ENCODE assay signal across 11 cellular contexts in the genomic region with DNA sequence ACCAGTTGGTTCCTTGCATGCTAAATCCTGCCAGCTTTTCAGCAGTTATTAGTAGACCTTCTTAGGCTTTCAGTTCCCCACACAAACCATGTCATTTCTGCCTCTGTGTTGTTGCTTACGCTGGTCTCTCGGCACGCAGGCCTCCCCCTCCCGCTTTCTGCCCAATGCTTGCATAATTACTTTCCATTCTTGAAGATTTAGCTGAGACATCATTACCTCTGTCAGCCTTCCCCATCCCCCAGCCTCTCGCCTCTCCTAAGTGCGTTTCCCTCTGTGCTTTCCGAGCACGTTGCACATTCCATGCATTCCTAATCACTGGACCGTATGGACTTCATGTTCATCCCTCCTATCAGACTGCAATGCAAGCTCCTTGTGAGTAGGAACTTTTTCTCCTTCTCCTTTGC. TPM values are rescaled to one million over a fixed set of nuclear protein-coding genes. Genes with fewer than 3 reads are reported as not detected.
DNase-seq lines count a peak whose midpoint lies in the region; ATAC-seq, FAIRE-seq and TF ChIP-seq lines count a peak whose summit lies in the region.
"Had no signal": no experiment of that assay in that cellular context is flagged by ENCODE, and none has a peak within 500 bp of the region (broad histone marks: within the 10 kb centered on the region; RNA-seq: fewer than 3 reads in every experiment).

No MANE protein-coding gene starts in this region.

- no peak for FAIRE-seq in GM12892 (lab: Jason Lieb, UNC)

- H3K4me1 ChIP-seq in HUES6 (ENCODE audit: control insufficient read depth, insufficient read depth, low read length) (peaks cover 15% of the 10 kb centered on the region), tibial artery (peaks cover 0 to 30% (median 7%) of the 10 kb centered on the region in 4 donors)

- intact Hi-C loops in tibial artery (cut with DNase I; ENCODE audit: low total_unique reads), result loop anchor here (10.0 kb wide), 1 partner anchor 48 kb away; no protein-coding TSS in a partner anchor

- no peaks in the 10 kb centered on the region for H3K36me3 ChIP-seq in HUES6 (ENCODE audit: control insufficient read depth, insufficient read depth, low read length)
- H3K36me3 ChIP-seq in kidney epithelial cell (ENCODE audit: control insufficient read depth, insufficient read depth, low read length), result no peaks in the 10 kb centered on the region
- H3K36me3 ChIP-seq in tibial artery, result peaks cover 11 to 26% (median 23%) of the 10 kb centered on the region in 3 donors

- no peak for ATAC-seq in HG02840 (IDR thresholded peaks at IDR 0.05; ENCODE audit: low FRiP score, unreplicated experiment)

- H3K9ac ChIP-seq in HUES6 (ENCODE audit: low read length), result no peak overlapping the region
- H3K9ac ChIP-seq: KMS-11 had no signal

- H3K27ac ChIP-seq in HUES6 (ENCODE audit: low read depth, low read length) (no peak overlapping the region), tibial artery (peak overlapping the region; percentile 55 to 68)
- H3K27ac ChIP-seq: KMS-11 had no signal

- DNase-seq in astrocyte of the spinal cord (ENCODE audit: low read depth, low spot score) (peak; percentile 43), kidney epithelial cell (ENCODE audit: low read depth) (peak; percentile 92), tibial artery (no peak), foreskin melanocyte (no peak), HPDE6-E6E7 (ENCODE audit: extremely low spot score) (no peak), GM12892 (ENCODE audit: insufficient read length) (no peak)
- DNase-seq: NCI-H524 treated with DMSO at 0.1 percent for 48 hours had no signal

- TF ChIP-seq CTCF in astrocyte of the spinal cord (IDR thresholded peaks at IDR 0.05; ENCODE audit: low read depth, low read length) (no peak), kidney epithelial cell (IDR thresholded peaks at IDR 0.05; ENCODE audit: insufficient read depth, low read length, poor library complexity, severe bottlenecking) (no peak), tibial artery (IDR thresholded peaks at IDR 0.05) (no peak)

- in situ Hi-C loops in astrocyte of the spinal cord (cut with HindIII; ENCODE audit: low sequenced_read_pairs), result no loop called here

- TF ChIP-seq POLR2A in GM12892 (IDR thresholded peaks at IDR 0.05; ENCODE audit: low read depth, low read length), result no peak

- H3K9me3 ChIP-seq in HUES6 (ENCODE audit: control insufficient read depth, insufficient read depth, low read depth, low read length) (no peaks in the 10 kb centered on the region), tibial artery (no peaks in the 10 kb centered on the region)

- H3K4me3 ChIP-seq in HUES6 (ENCODE audit: low read depth, low read length) (peak overlapping the region; percentile 27; the same call in 1 of the 2 replicates), astrocyte of the spinal cord (ENCODE audit: low read depth, low read length) (no peak overlapping the region), kidney epithelial cell (ENCODE audit: low read depth, low read length) (no peak overlapping the region), tibial artery (no peak overlapping the region)

- H3K27me3 ChIP-seq in HUES6 (ENCODE audit: control insufficient read depth, insufficient read depth, low read length), result no peaks in the 10 kb centered on the region
- no peaks in the 10 kb centered on the region for H3K27me3 ChIP-seq in kidney epithelial cell (ENCODE audit: control insufficient read depth, insufficient read depth, low read length)
- H3K27me3 ChIP-seq in tibial artery, result no peaks in the 10 kb centered on the region

RNA-seq across cellular contexts. Expression of gene TSHB, which starts 26.8 kb away (rescaled TPM):
- total RNA-seq in kidney epithelial cell, result not detected in 2 replicates
- not detected for polyA plus RNA-seq in GM12892 (2012; ENCODE audit: missing spikeins)
- total RNA-seq: G401 had no signal

RNA-seq across cellular contexts. Expression of gene TSPAN2, which starts 32.9 kb away (rescaled TPM):
- total RNA-seq in kidney epithelial cell, result 7.7 and 7.8 TPM in 2 replicates
- not detected for polyA plus RNA-seq in GM12892 (2012; ENCODE audit: missing spikeins)
- total RNA-seq: G401 had no signal

Comparison
In these comparisons a context has a peak if more than half of its experiments do, and no peak if none do; other contexts are left out.
1. DNase-seq: peak in astrocyte of the spinal cord (single experiment) and kidney epithelial cell (single experiment); none in tibial artery (0 of 2), foreskin melanocyte (single experiment), HPDE6-E6E7 (single experiment) and GM12892 (single experiment).